In the genomic region with DNA sequence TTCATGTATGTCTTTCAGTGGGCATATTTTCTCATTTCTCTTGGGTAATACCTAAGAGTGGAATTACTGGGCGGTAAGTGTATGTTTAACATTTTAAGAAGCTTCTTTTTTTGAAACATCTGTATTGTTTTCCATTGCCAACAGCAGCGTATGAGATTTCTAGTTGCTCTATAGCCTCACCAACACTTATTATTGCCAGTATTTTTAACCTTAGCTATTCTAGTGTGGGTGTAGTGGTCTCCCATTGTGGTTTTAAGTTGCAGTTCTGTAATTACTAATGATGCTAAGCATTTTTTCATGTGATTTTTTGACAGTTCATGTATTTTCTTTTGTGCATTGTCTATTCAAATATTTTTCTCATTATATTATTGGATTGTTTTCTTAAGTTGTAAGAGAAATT, we compare ENCODE assay signal across 27 cellular contexts.
DNase-seq lines count a peak whose midpoint lies in the region; ATAC-seq, FAIRE-seq and TF ChIP-seq lines count a peak whose summit lies in the region.
"Had no signal": no experiment of that assay in that cellular context is flagged by ENCODE, and none has a peak within 500 bp of the region (broad histone marks: within the 10 kb centered on the region; RNA-seq: fewer than 3 reads in every experiment).

No MANE protein-coding gene starts in this region.

- TF ChIP-seq RAD21 in HepG2 (CRISPR knock-in tag; IDR thresholded peaks at IDR 0.05), result no peak
- TF ChIP-seq RAD21 in GM12878 (IDR thresholded peaks at IDR 0.05; ENCODE audit: insufficient read depth, low read depth, low read length), result no peak

- H2AFZ ChIP-seq in HepG2 (ENCODE audit: low read length), result no peak overlapping the region
- no peak overlapping the region for H2AFZ ChIP-seq in GM12878 (ENCODE audit: control insufficient read depth, low read depth, low read length)

- no peaks in the 10 kb centered on the region for H3K9me3 ChIP-seq in HepG2 (ENCODE audit: low read length)
- H3K9me3 ChIP-seq in right lobe of liver, result no peaks in the 10 kb centered on the region
- peaks cover 7% of the 10 kb centered on the region for H3K9me3 ChIP-seq in GM12878 (replicated peaks; ENCODE audit: control insufficient read depth, insufficient read depth, low read length)
- no peaks in the 10 kb centered on the region for H3K9me3 ChIP-seq in ovary
- H3K9me3 ChIP-seq: BE2C, BLaER1 had no signal

- WGBS in HepG2 (ENCODE audit: low lambda C conversion rate), result 73% methylated on average over 2 of the region's 2 CpGs
- WGBS in right lobe of liver (ENCODE audit: insufficient coverage, low coverage, low lambda C conversion rate, missing lambda C conversion rate), result 60% methylated on average over 2 of the region's 2 CpGs
- WGBS in GM12878 (ENCODE audit: insufficient coverage, insufficient replicate concordance, low lambda C conversion rate, missing lambda C conversion rate), result 83% methylated on average over 2 of the region's 2 CpGs
- 64 to 70% (median 67%) methylated on average over 2 of the region's 2 CpGs for WGBS in ovary, 3 donors

- DNase-seq in HepG2 (ENCODE audit: low spot score) (no peak), right lobe of liver (no peak), GM12865 (ENCODE audit: low read depth) (peak; percentile 17), GM19239 (ENCODE audit: insufficient read length, low spot score) (no peak), GM12878 (ENCODE audit: low read depth, low spot score) (no peak), kidney tubule cell (ENCODE audit: low spot score) (no peak), ovary (no peak)
- DNase-seq: 8988T; ACHN; BE2C; C1 segment of cervical spinal cord; CD4-positive, alpha-beta memory T cell; CD4-positive, CD25-positive, alpha-beta regulatory T cell; CD8-positive, alpha-beta memory T cell; COR-L47; DMS 273 treated with DMSO at 0.1 percent for 48 hours; DMS153; DMS53; DMS79; DND-41; EL; GDM1 had no signal

- H3K4me3 ChIP-seq in HepG2 (replicated peaks in 1 of 3; ENCODE audit: insufficient read depth in 1 of 3, low read depth in 2 of 3, low read length in 3 of 3) (no peak overlapping the region), right lobe of liver (no peak overlapping the region), GM12865 (ENCODE audit: low read depth, low read length) (no peak overlapping the region), GM12878 (no peak overlapping the region), ovary (no peak overlapping the region)
- H3K4me3 ChIP-seq: BLaER1 had no signal

- H4K20me1 ChIP-seq in HepG2 (ENCODE audit: insufficient read depth, low read length) (no peaks in the 10 kb centered on the region), GM12878 (ENCODE audit: control insufficient read depth, insufficient read depth) (no peaks in the 10 kb centered on the region)
- H4K20me1 ChIP-seq: BLaER1 had no signal

- H3K79me2 ChIP-seq in HepG2 (ENCODE audit: insufficient read depth, low read length) (no peaks in the 10 kb centered on the region), GM12878 (ENCODE audit: control insufficient read depth, insufficient read depth, low read length) (no peaks in the 10 kb centered on the region)

- ATAC-seq in HepG2 (no peak), right lobe of liver (no peak), GM12878 (no peak), HG03442 (IDR thresholded peaks at IDR 0.05; ENCODE audit: unreplicated experiment) (no peak)

- TF ChIP-seq EP300 in HepG2 (IDR thresholded peaks at IDR 0.05; ENCODE audit: low read depth in 2 of 2, low read length in 2 of 2) (no peak), HepG2 (CRISPR knock-in tag; IDR thresholded peaks at IDR 0.05; ENCODE audit: borderline replicate concordance) (no peak), GM12878 (IDR thresholded peaks at IDR 0.05; ENCODE audit: borderline replicate concordance in 1 of 2, control insufficient read depth in 1 of 2, low read depth in 2 of 2, low read length in 2 of 2) (no peak), ovary (IDR thresholded peaks at IDR 0.05) (no peak)

- BruUV-seq in HepG2 (replicated peaks; lab: Mats Ljungman, UMichigan) (no TSS peak), GM12878 (replicated peaks; lab: Mats Ljungman, UMichigan) (no TSS peak)

- no peak for TF ChIP-seq CTCF in HepG2 (CRISPR knock-in tag; IDR thresholded peaks at IDR 0.05)
- TF ChIP-seq CTCF in right lobe of liver (IDR thresholded peaks at IDR 0.05), result no peak
- no peak for TF ChIP-seq CTCF in GM12865 (IDR thresholded peaks at IDR 0.05; ENCODE audit: insufficient read depth, low read depth, low read length, missing control alignments)
- no peak for TF ChIP-seq CTCF in GM12878 (IDR thresholded peaks at IDR 0.05 in 2 of 3, conservative IDR thresholded peaks at IDR 0.05 in 1 of 3; ENCODE audit: control insufficient read depth in 2 of 3, extremely low read depth in 1 of 3, insufficient read depth in 1 of 3, low read depth in 3 of 3, low read length in 3 of 3)
- no peak for TF ChIP-seq CTCF in ovary (IDR thresholded peaks at IDR 0.05)

- RAD21 ChIA-PET in GM12878 (lab: Charles Lee; ENCODE audit: unreplicated experiment), result interaction anchor here (0.7 to 1.4 kb wide), 5 partner anchors 43 to 1071 kb away, joined by 3 to 4 read pairs (median 3); no protein-coding TSS in a partner anchor

- H3K36me3 ChIP-seq in HepG2 (replicated peaks in 1 of 2; ENCODE audit: control insufficient read depth in 1 of 2, insufficient read depth in 2 of 2, low read length in 2 of 2) (no peaks in the 10 kb centered on the region), right lobe of liver (no peaks in the 10 kb centered on the region), GM12878 (ENCODE audit: control insufficient read depth in 2 of 2, insufficient read depth in 2 of 2, low read length in 1 of 2) (no peaks in the 10 kb centered on the region), ovary (no peaks in the 10 kb centered on the region)
- H3K36me3 ChIP-seq: BE2C, BLaER1 had no signal

- intact Hi-C loops in HepG2 (cut with micrococcal nuclease; ENCODE audit: unreplicated experiment), result no loop called here
- intact Hi-C loops in right lobe of liver (cut with DNase I), result no loop called here
- intact Hi-C loops in GM12878 (cut with micrococcal nuclease; ENCODE audit: unreplicated experiment), result no loop called here
- intact Hi-C loops in ovary (cut with DNase I), result no loop called here

- TF ChIP-seq POLR2A in HepG2 (IDR thresholded peaks at IDR 0.05; ENCODE audit: insufficient read depth in 1 of 2, low read depth in 2 of 2, low read length in 2 of 2) (no peak), right lobe of liver (IDR thresholded peaks at IDR 0.05) (no peak), GM12878 (IDR thresholded peaks at IDR 0.05; ENCODE audit: low read depth, low read length) (no peak), ovary (IDR thresholded peaks at IDR 0.05) (no peak)

- POLR2A ChIA-PET in HepG2 (lab: Yijun Ruan, JAX) (no interaction called here), GM12878 (lab: Charles Lee) (interaction anchor here (0.9 to 1.0 kb wide), 2 partner anchors 44 to 105 kb away, joined by 3 read pairs; no protein-coding TSS in a partner anchor)

- H3K27ac ChIP-seq in HepG2 (ENCODE audit: extremely low read length, insufficient read depth, low read length), result no peak overlapping the region
- H3K27ac ChIP-seq in right lobe of liver, result no peak overlapping the region
- H3K27ac ChIP-seq in GM12878 (ENCODE audit: control insufficient read depth, insufficient read depth), result no peak overlapping the region
- no peak overlapping the region for H3K27ac ChIP-seq in ovary
- H3K27ac ChIP-seq: BLaER1 had no signal

- H3K4me1 ChIP-seq in HepG2 (ENCODE audit: insufficient read depth, low read length) (no peaks in the 10 kb centered on the region), right lobe of liver (no peaks in the 10 kb centered on the region), GM12878 (ENCODE audit: control insufficient read depth, insufficient read depth, low read length) (0 out of 2 replicates have a peak, but pooled peaks cover 3% of the 10 kb centered on the region), ovary (ENCODE audit: insufficient read depth) (no peaks in the 10 kb centered on the region)
- H3K4me1 ChIP-seq: BE2C had no signal

- H3K4me2 ChIP-seq in HepG2 (ENCODE audit: low read depth, low read length), result no peak overlapping the region
- H3K4me2 ChIP-seq in GM12878 (ENCODE audit: control insufficient read depth, insufficient read depth), result no peak overlapping the region
- H3K4me2 ChIP-seq: BLaER1 had no signal

- SMC1A ChIA-PET in GM12878 (lab: Charles Lee; ENCODE audit: uncharacterized antibody, unreplicated experiment), result interaction anchor here (0.7 to 2.4 kb wide), 7 partner anchors 10 to 367 kb away, joined by 3 to 6 read pairs (median 4); no protein-coding TSS in a partner anchor

- CTCF ChIA-PET in HepG2 (lab: Yijun Ruan, JAX; ENCODE audit: low intra/inter-chr PET ratio, low total read pairs), result no interaction called here
- CTCF ChIA-PET in GM12878 (lab: Yijun Ruan, JAX), result interaction anchor here (0.7 to 2.0 kb wide), 4 partner anchors 9 to 388 kb away, joined by 3 to 6 read pairs (median 4); no protein-coding TSS in a partner anchor

- in situ Hi-C loops in HepG2 (cut with HindIII; ENCODE audit: extremely low pct_ligation_motif_present, low pct_unique_long_range_greater_than_20kb) (no loop called here), GM12878 (cut with MboI) (no loop called here)

- no peak overlapping the region for H3K9ac ChIP-seq in HepG2 (ENCODE audit: insufficient read depth, low read depth, low read length)
- H3K9ac ChIP-seq in GM12878 (ENCODE audit: control insufficient read depth, insufficient read depth, low read length), result no peak overlapping the region
- H3K9ac ChIP-seq: BLaER1 had no signal

- H3K27me3 ChIP-seq in HepG2 (ENCODE audit: control insufficient read depth in 1 of 2, insufficient read depth in 2 of 2, low read length in 2 of 2) (no peaks in the 10 kb centered on the region), right lobe of liver (no peaks in the 10 kb centered on the region), GM12878 (replicated peaks in 1 of 2; ENCODE audit: control insufficient read depth in 2 of 2, insufficient read depth in 2 of 2, low read length in 1 of 2) (no peaks in the 10 kb centered on the region), ovary (no peaks in the 10 kb centered on the region)
- H3K27me3 ChIP-seq: BE2C, BLaER1 had no signal

- FAIRE-seq in HepG2 (lab: Jason Lieb, UNC) (no peak), GM19239 (lab: Jason Lieb, UNC) (peak; percentile 51), GM12878 (lab: Jason Lieb, UNC) (no peak)
- FAIRE-seq: A204.1, GM12892, GM18507 had no signal

TF ChIP-seq in HepG2, 621 proteins besides CTCF, POLR2A, EP300 and RAD21 (continues in another document):
- peak; percentile 57; the same call in 1 of the 2 replicates for TF ChIP-seq ZNF7 (CRISPR knock-in tag; IDR thresholded peaks at IDR 0.05)

TF ChIP-seq in GM12878, 131 proteins besides CTCF, POLR2A, EP300 and RAD21 (continues in another document):
- TF ChIP-seq POLR2AphosphoS5 (IDR thresholded peaks at IDR 0.05; ENCODE audit: low read length) (no peak), GABPA (IDR thresholded peaks at IDR 0.05; ENCODE audit: low read depth) (no peak), SMARCA5 (IDR thresholded peaks at IDR 0.05) (0 out of 2 replicates have a peak, but pooled peaks have one; percentile 34), NFIC (IDR thresholded peaks at IDR 0.05; ENCODE audit: low read depth, low read length) (peak; percentile 25; the same call in 1 of the 2 replicates)

Comparison
In these comparisons a context has a peak if more than half of its experiments do, and no peak if none do; other contexts are left out.
1. Of the 75 proteins assayed by ChIP-seq in both HepG2 and GM12878: peak only in HepG2: none; only in GM12878: CBX5, JUNB, NFIC and SKIL; in both: none; in neither: 71.